Comparison of ENCODE assay signal across 26 cellular contexts in genomic region chr16:66610111-66610820, GRCh38. TPM values are rescaled to one million over a fixed set of nuclear protein-coding genes. Genes with fewer than 3 reads are reported as not detected.
A peak's percentile ranks its signal among the peaks of the same experiment; 100 is the strongest.
DNase-seq lines count a peak whose midpoint lies in the region; ATAC-seq lines count a peak whose summit lies in the region.
"Had no signal": no experiment of that assay in that cellular context is flagged by ENCODE, and none has a peak within 500 bp of the region (broad histone marks: within the 10 kb centered on the region; RNA-seq: fewer than 3 reads in every experiment).

No MANE protein-coding gene starts in this region.

- H3K9me3 Mint-ChIP-seq in activated CD4-positive, alpha-beta T cell treated with anti-CD3 and anti-CD28 coated beads, Interleukin-2, amount 10 ng/mL, durations not matched to agents 24 days and 14 days, result no peaks in the 10 kb centered on the region
- no peaks in the 10 kb centered on the region for H3K9me3 Mint-ChIP-seq in activated T-helper 17 cell treated with anti-CD3 and anti-CD28 coated beads, Interleukin-2, amount 50 U/mL, for 72 hours
- H3K9me3 Mint-ChIP-seq in natural killer cell treated with Interleukin-12 subunit alpha and Interleukin-12 subunit beta and Interleukin-15 and Interleukin-18, amount 100 ng/mL, for 72 hours, result no peaks in the 10 kb centered on the region
- H3K9me3 Mint-ChIP-seq: CD4-positive, alpha-beta memory T cell had no signal

- peaks cover 50% of the 10 kb centered on the region for H3K36me3 Mint-ChIP-seq in activated CD4-positive, alpha-beta T cell treated with anti-CD3 and anti-CD28 coated beads, Interleukin-2, amount 10 ng/mL, durations not matched to agents 24 days and 14 days (ENCODE audit: low read depth)
- H3K36me3 Mint-ChIP-seq in activated T-helper 17 cell treated with anti-CD3 and anti-CD28 coated beads, Interleukin-2, amount 50 U/mL, for 72 hours (ENCODE audit: low read depth), result peaks cover 57% of the 10 kb centered on the region
- H3K36me3 Mint-ChIP-seq in natural killer cell treated with Interleukin-12 subunit alpha and Interleukin-12 subunit beta and Interleukin-15 and Interleukin-18, amount 100 ng/mL, for 72 hours, result no peaks in the 10 kb centered on the region

- intact Hi-C loops in activated CD4-positive, alpha-beta T cell treated with anti-CD3 and anti-CD28 coated beads, Interleukin-2, amount 10 ng/mL, durations not matched to agents 24 days and 14 days (cut with micrococcal nuclease), result no loop called here

- no peak overlapping the region for H3K4me3 Mint-ChIP-seq in activated CD4-positive, alpha-beta T cell treated with anti-CD3 and anti-CD28 coated beads, Interleukin-2, amount 10 ng/mL, durations not matched to agents 24 days and 14 days
- no peak overlapping the region for H3K4me3 Mint-ChIP-seq in activated T-helper 17 cell treated with anti-CD3 and anti-CD28 coated beads, Interleukin-2, amount 50 U/mL, for 72 hours
- H3K4me3 Mint-ChIP-seq in natural killer cell treated with Interleukin-12 subunit alpha and Interleukin-12 subunit beta and Interleukin-15 and Interleukin-18, amount 100 ng/mL, for 72 hours, result no peak overlapping the region
- H3K4me3 Mint-ChIP-seq: CD4-positive, alpha-beta memory T cell had no signal

- peaks cover 25% of the 10 kb centered on the region for H3K4me1 Mint-ChIP-seq in activated CD4-positive, alpha-beta T cell treated with anti-CD3 and anti-CD28 coated beads, Interleukin-2, amount 10 ng/mL, durations not matched to agents 24 days and 14 days
- peaks cover 12% of the 10 kb centered on the region for H3K4me1 Mint-ChIP-seq in activated T-helper 17 cell treated with anti-CD3 and anti-CD28 coated beads, Interleukin-2, amount 50 U/mL, for 72 hours
- H3K4me1 Mint-ChIP-seq in natural killer cell treated with Interleukin-12 subunit alpha and Interleukin-12 subunit beta and Interleukin-15 and Interleukin-18, amount 100 ng/mL, for 72 hours (ENCODE audit: low read depth in 2 of 2), result peaks cover 14 to 17% of the 10 kb centered on the region in 2 donors

- H3K27me3 Mint-ChIP-seq in activated CD4-positive, alpha-beta T cell treated with anti-CD3 and anti-CD28 coated beads, Interleukin-2, amount 10 ng/mL, durations not matched to agents 24 days and 14 days, result no peaks in the 10 kb centered on the region
- no peaks in the 10 kb centered on the region for H3K27me3 Mint-ChIP-seq in activated T-helper 17 cell treated with anti-CD3 and anti-CD28 coated beads, Interleukin-2, amount 50 U/mL, for 72 hours
- no peaks in the 10 kb centered on the region for H3K27me3 Mint-ChIP-seq in natural killer cell treated with Interleukin-12 subunit alpha and Interleukin-12 subunit beta and Interleukin-15 and Interleukin-18, amount 100 ng/mL, for 72 hours
- H3K27me3 Mint-ChIP-seq: CD4-positive, alpha-beta memory T cell had no signal

- peak overlapping the region; percentile 45 for H3K27ac Mint-ChIP-seq in activated CD4-positive, alpha-beta T cell treated with anti-CD3 and anti-CD28 coated beads, Interleukin-2, amount 10 ng/mL, durations not matched to agents 24 days and 14 days
- peak overlapping the region; percentile 22 for H3K27ac Mint-ChIP-seq in activated T-helper 17 cell treated with anti-CD3 and anti-CD28 coated beads, Interleukin-2, amount 50 U/mL, for 72 hours
- H3K27ac Mint-ChIP-seq in natural killer cell treated with Interleukin-12 subunit alpha and Interleukin-12 subunit beta and Interleukin-15 and Interleukin-18, amount 100 ng/mL, for 72 hours, result no peak overlapping the region

- no peak for ATAC-seq in activated T-helper 17 cell treated with anti-CD3 and anti-CD28 coated beads, Interleukin-2, amount 50 U/mL, for 72 hours (replicated peaks)
- ATAC-seq in GM18511 (IDR thresholded peaks at IDR 0.05; ENCODE audit: unreplicated experiment) (no peak), GM19023 (IDR thresholded peaks at IDR 0.05; ENCODE audit: unreplicated experiment) (no peak)
- no peak for ATAC-seq in natural killer cell treated with Interleukin-12 subunit alpha and Interleukin-12 subunit beta and Interleukin-15 and Interleukin-18, amount 100 ng/mL, for 72 hours
- ATAC-seq: mucosa of descending colon, sciatic nerve had no signal

- DNase-seq in activated CD4-positive, alpha-beta T cell treated with anti-CD3 and anti-CD28 coated beads, Interleukin-2, amount 10 ng/mL, durations not matched to agents 24 days and 14 days, result no peak
- DNase-seq in activated CD4-positive, alpha-beta T cell treated with anti-CD3 and anti-CD28 coated beads for 48 hours, result no peak
- DNase-seq in DMS 273 treated with DMSO at 0.1 percent for 48 hours (lab: John Stamatoyannopoulos, UW) (peak; percentile 80), myocyte (ENCODE audit: low read depth) (peak; percentile 29)
- no peak for DNase-seq in natural killer cell treated with Interleukin-12 subunit alpha and Interleukin-12 subunit beta and Interleukin-15 and Interleukin-18, amount 100 ng/mL, for 72 hours (ENCODE audit: low spot score)
- DNase-seq: activated CD4-positive, alpha-beta T cell treated with anti-CD3 and anti-CD28 coated beads for 4 hours; activated CD8-positive, alpha-beta memory T cell treated with anti-CD3 and anti-CD28 coated beads, Interleukin-2, amount 50 U/mL, for 48 hours; CD4-positive, alpha-beta memory T cell; dermis blood vessel endothelial cell; DMS79 treated with DMSO at 0.1 percent for 48 hours; islet precursor cell; mucosa of descending colon; NCI-H146; NCI-H526 treated with DMSO at 0.1 percent for 48 hours; RPMI8226; SK-N-SH; T-helper 2 cell; upper lobe of left lung had no signal

RNA-seq across cellular contexts. Expression of gene CMTM3, which starts 5.8 kb away (rescaled TPM):
- 95.6 and 100 TPM in 2 replicates for total RNA-seq in activated CD4-positive, alpha-beta T cell treated with anti-CD3 and anti-CD28 coated beads, Interleukin-2, amount 10 ng/mL, durations not matched to agents 24 days and 14 days
- total RNA-seq in activated T-helper 17 cell treated with anti-CD3 and anti-CD28 coated beads, Interleukin-2, amount 50 U/mL, for 72 hours, result 10 to 100 TPM; 46.7 to 64.1 TPM
- total RNA-seq in myocyte, result 19.0 and 21.2 TPM in 2 replicates
- polyA plus RNA-seq in myocyte (2012), result 70.5 TPM
- total RNA-seq in natural killer cell treated with Interleukin-12 subunit alpha and Interleukin-12 subunit beta and Interleukin-15 and Interleukin-18, amount 100 ng/mL, for 72 hours, result 10 to 100 TPM; 43.8 to 49.7 TPM

RNA-seq across cellular contexts. Expression of gene CMTM2, which starts 31.0 kb away (rescaled TPM):
- total RNA-seq in activated CD4-positive, alpha-beta T cell treated with anti-CD3 and anti-CD28 coated beads, Interleukin-2, amount 10 ng/mL, durations not matched to agents 24 days and 14 days, result 0.51 and 0.95 TPM in 2 replicates
- 1 to 10 TPM in 1 of 2 donors, under 1 TPM in 1; 0.78 to 1.3 TPM for total RNA-seq in activated T-helper 17 cell treated with anti-CD3 and anti-CD28 coated beads, Interleukin-2, amount 50 U/mL, for 72 hours
- not detected in 2 replicates for total RNA-seq in myocyte
- 0.34 TPM for polyA plus RNA-seq in myocyte (2012)
- total RNA-seq in natural killer cell treated with Interleukin-12 subunit alpha and Interleukin-12 subunit beta and Interleukin-15 and Interleukin-18, amount 100 ng/mL, for 72 hours, result under 1 TPM; 0.45 to 0.67 TPM
- total RNA-seq: A172, fibroblast of lung, H1, HT-29 had no signal
- polyA plus RNA-seq: CD4-positive, alpha-beta memory T cell; fibroblast of lung; H1; SK-N-SH had no signal

RNA-seq across cellular contexts. Expression of gene CMTM1, which starts 44.0 kb away (rescaled TPM):
- total RNA-seq in activated CD4-positive, alpha-beta T cell treated with anti-CD3 and anti-CD28 coated beads, Interleukin-2, amount 10 ng/mL, durations not matched to agents 24 days and 14 days, result 12.2 and 13.6 TPM in 2 replicates
- 10 to 100 TPM; 15.8 to 15.9 TPM for total RNA-seq in activated T-helper 17 cell treated with anti-CD3 and anti-CD28 coated beads, Interleukin-2, amount 50 U/mL, for 72 hours
- total RNA-seq in myocyte, result 0.52 and 1.4 TPM in 2 replicates
- 3.2 TPM for polyA plus RNA-seq in myocyte (2012)
- total RNA-seq in natural killer cell treated with Interleukin-12 subunit alpha and Interleukin-12 subunit beta and Interleukin-15 and Interleukin-18, amount 100 ng/mL, for 72 hours, result 10 to 100 TPM in 1 of 2 donors, 1 to 10 TPM in 1; 7.2 to 11.6 TPM

RNA-seq across cellular contexts. Expression of gene CKLF, which starts 57.9 kb away (rescaled TPM):
- total RNA-seq in activated CD4-positive, alpha-beta T cell treated with anti-CD3 and anti-CD28 coated beads, Interleukin-2, amount 10 ng/mL, durations not matched to agents 24 days and 14 days, result 145 and 146 TPM in 2 replicates
- 100 to 1,000 TPM; 117 to 155 TPM for total RNA-seq in activated T-helper 17 cell treated with anti-CD3 and anti-CD28 coated beads, Interleukin-2, amount 50 U/mL, for 72 hours
- total RNA-seq in myocyte, result 25.4 and 29.8 TPM in 2 replicates
- 81.7 TPM for polyA plus RNA-seq in myocyte (2012)
- total RNA-seq in natural killer cell treated with Interleukin-12 subunit alpha and Interleukin-12 subunit beta and Interleukin-15 and Interleukin-18, amount 100 ng/mL, for 72 hours, result 10 to 100 TPM; 71.2 to 78.6 TPM

Comparison
In these comparisons a context has a peak if more than half of its experiments do, and no peak if none do; other contexts are left out.
1. DNase-seq: peak in DMS 273 treated with DMSO at 0.1 percent for 48 hours (single experiment) and myocyte (single experiment); none in activated CD4-positive, alpha-beta T cell treated with anti-CD3 and anti-CD28 coated beads, Interleukin-2, amount 10 ng/mL, durations not matched to agents 24 days and 14 days (single experiment), activated CD4-positive, alpha-beta T cell treated with anti-CD3 and anti-CD28 coated beads for 48 hours (single experiment) and natural killer cell treated with Interleukin-12 subunit alpha and Interleukin-12 subunit beta and Interleukin-15 and Interleukin-18, amount 100 ng/mL, for 72 hours (single experiment).
2. H3K27ac Mint-ChIP-seq: peak in activated CD4-positive, alpha-beta T cell treated with anti-CD3 and anti-CD28 coated beads, Interleukin-2, amount 10 ng/mL, durations not matched to agents 24 days and 14 days (single experiment) and activated T-helper 17 cell treated with anti-CD3 and anti-CD28 coated beads, Interleukin-2, amount 50 U/mL, for 72 hours (single experiment); none in natural killer cell treated with Interleukin-12 subunit alpha and Interleukin-12 subunit beta and Interleukin-15 and Interleukin-18, amount 100 ng/mL, for 72 hours (0 of 2).